In the genomic region with DNA sequence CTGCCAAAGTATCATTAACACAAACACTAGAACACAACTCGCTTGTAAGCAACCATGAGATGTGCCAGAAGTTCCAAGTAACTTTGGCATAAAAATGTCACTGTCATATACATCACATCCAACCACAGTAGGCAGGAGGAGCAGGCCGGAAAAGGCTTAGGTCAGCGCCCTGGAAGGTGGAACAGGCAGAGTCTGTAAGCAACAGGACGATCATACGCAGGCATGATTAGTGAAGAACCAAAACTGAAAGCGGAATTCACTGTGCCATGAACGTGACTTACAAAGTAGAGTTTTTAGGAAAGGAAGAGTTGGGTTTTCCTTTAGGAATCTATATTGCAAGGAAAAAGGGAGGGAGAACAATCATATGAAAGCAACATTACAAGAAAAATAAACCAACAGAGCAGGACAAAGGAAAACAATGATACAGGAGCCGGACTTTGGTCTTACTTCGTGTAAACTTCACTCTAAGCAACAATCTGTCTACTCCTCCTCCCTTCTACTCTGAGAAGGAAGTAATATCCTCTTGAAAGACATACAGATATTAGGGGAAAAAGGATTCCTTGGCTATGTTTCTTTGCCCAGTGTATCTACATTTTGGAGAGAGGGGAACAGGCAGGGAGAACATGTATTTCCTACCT, we compare ENCODE assay signal across 8 cellular contexts. TPM values are rescaled to one million over a fixed set of nuclear protein-coding genes. Genes with fewer than 3 reads are reported as not detected.
A peak's percentile ranks its signal among the peaks of the same experiment; 100 is the strongest.
DNase-seq lines count a peak whose midpoint lies in the region; ATAC-seq and TF ChIP-seq lines count a peak whose summit lies in the region.

No MANE protein-coding gene starts in this region.

- no peaks in the 10 kb centered on the region for H3K27me3 Mint-ChIP-seq in CD8-positive, alpha-beta T cell (ENCODE audit: low read depth)
- no peaks in the 10 kb centered on the region for H3K27me3 Mint-ChIP-seq in progenitor cell of endocrine pancreas

- TF ChIP-seq POLR2A in heart left ventricle (IDR thresholded peaks at IDR 0.05), result no peak

- no peak for ATAC-seq in CD8-positive, alpha-beta T cell
- peak; percentile 71 to 87 (median 80) for ATAC-seq in heart left ventricle
- ATAC-seq in GM21381 (IDR thresholded peaks at IDR 0.05; ENCODE audit: unreplicated experiment), result no peak
- no peak for ATAC-seq in HG02870 (IDR thresholded peaks at IDR 0.05; ENCODE audit: unreplicated experiment)
- ATAC-seq in HG03095 (IDR thresholded peaks at IDR 0.05; ENCODE audit: unreplicated experiment), result no peak

- no peak overlapping the region for H3K4me3 ChIP-seq in CD8-positive, alpha-beta T cell (ENCODE audit: low read depth, low read length)
- H3K4me3 ChIP-seq in heart left ventricle, result peak overlapping the region in 8 of 12 donors; percentile 8 to 35 (median 18)

- H3K27me3 ChIP-seq in CD8-positive, alpha-beta T cell (ENCODE audit: insufficient read depth, low read length), result no peaks in the 10 kb centered on the region
- no peaks in the 10 kb centered on the region for H3K27me3 ChIP-seq in heart left ventricle

- peaks cover 30% of the 10 kb centered on the region for H3K4me1 Mint-ChIP-seq in CD8-positive, alpha-beta T cell (ENCODE audit: low read depth)
- H3K4me1 Mint-ChIP-seq in progenitor cell of endocrine pancreas (ENCODE audit: low read depth), result peaks cover 31% of the 10 kb centered on the region

- H3K9me3 ChIP-seq in CD8-positive, alpha-beta T cell (ENCODE audit: low read length), result no peaks in the 10 kb centered on the region
- H3K9me3 ChIP-seq in heart left ventricle, result no peaks in the 10 kb centered on the region

- no peaks in the 10 kb centered on the region for H3K9me3 Mint-ChIP-seq in CD8-positive, alpha-beta T cell
- peaks cover 3% of the 10 kb centered on the region for H3K9me3 Mint-ChIP-seq in progenitor cell of endocrine pancreas (ENCODE audit: low read depth)

- no peak overlapping the region for H3K27ac ChIP-seq in CD8-positive, alpha-beta T cell (ENCODE audit: low read depth, low read length)
- H3K27ac ChIP-seq in heart left ventricle, result peak overlapping the region in 11 of 12 donors; percentile 45 to 87 (median 58)

- 24 to 37% (median 27%) methylated on average over 9 of the region's 9 CpGs for WGBS in heart left ventricle, 4 donors

- H3K27ac Mint-ChIP-seq in CD8-positive, alpha-beta T cell, result peak overlapping the region; percentile 83
- H3K27ac Mint-ChIP-seq in progenitor cell of endocrine pancreas, result peak overlapping the region; percentile 85

- no peak for DNase-seq in CD8-positive, alpha-beta T cell
- DNase-seq in activated effector memory CD4-positive, alpha-beta T cell treated with Interleukin-2 at 50 U/mL for 16 hours, result peak; percentile 18
- DNase-seq in heart left ventricle (peak in 2 of 5 donors; percentile 32 to 37), progenitor cell of endocrine pancreas (ENCODE audit: low spot score, unreplicated experiment) (no peak), A172 (ENCODE audit: low spot score) (no peak)

- peaks cover 73% of the 10 kb centered on the region for H3K36me3 Mint-ChIP-seq in CD8-positive, alpha-beta T cell
- peaks cover 45% of the 10 kb centered on the region for H3K36me3 Mint-ChIP-seq in progenitor cell of endocrine pancreas (ENCODE audit: insufficient read depth)

- peak overlapping the region; percentile 68 for H3K4me3 Mint-ChIP-seq in CD8-positive, alpha-beta T cell
- H3K4me3 Mint-ChIP-seq in progenitor cell of endocrine pancreas (ENCODE audit: low read depth), result no peak overlapping the region

- POLR2A ChIA-PET in CD8-positive, alpha-beta T cell (lab: Charles Lee), result no interaction called here

- TF ChIP-seq CTCF in CD8-positive, alpha-beta T cell (IDR thresholded peaks at IDR 0.05), result no peak
- no peak for TF ChIP-seq CTCF in heart left ventricle (IDR thresholded peaks at IDR 0.05)
- TF ChIP-seq CTCF in progenitor cell of endocrine pancreas (IDR thresholded peaks at IDR 0.05; ENCODE audit: unreplicated experiment), result no peak

- peaks cover 8% of the 10 kb centered on the region for H3K4me1 ChIP-seq in CD8-positive, alpha-beta T cell (ENCODE audit: insufficient read depth, low read length)
- peaks cover 0 to 35% (median 24%) of the 10 kb centered on the region in 12 donors for H3K4me1 ChIP-seq in heart left ventricle

- CTCF ChIA-PET in CD8-positive, alpha-beta T cell (lab: Charles Lee), result interaction anchor here (1.0 kb wide), 1 partner anchor 18 kb away, joined by 3 read pairs; no protein-coding TSS in a partner anchor

- peaks cover 36% of the 10 kb centered on the region for H3K36me3 ChIP-seq in CD8-positive, alpha-beta T cell (ENCODE audit: insufficient read depth, low read length)
- peaks cover 0 to 96% (median 73%) of the 10 kb centered on the region in 9 donors for H3K36me3 ChIP-seq in heart left ventricle

- intact Hi-C loops in CD8-positive, alpha-beta T cell (cut with DNase I, micrococcal nuclease), result no loop called here
- intact Hi-C loops in heart left ventricle (cut with DNase I), result no loop called here

RNA-seq across cellular contexts. Expression of a gene that starts 52.2 kb away (rescaled TPM):
- total RNA-seq in CD8-positive, alpha-beta T cell, result 100 to 1,000 TPM; 125 to 134 TPM
- 1,000 to 10,000 TPM in 1 of 9 donors, 100 to 1,000 TPM in 8; 562 to 1,150 (median 618) TPM for total RNA-seq in heart left ventricle
- polyA plus RNA-seq in heart left ventricle, result 100 to 1,000 TPM; 401 to 774 TPM
- 951 and 984 TPM in 2 replicates for total RNA-seq in progenitor cell of endocrine pancreas
- 705 and 754 TPM in 2 replicates for total RNA-seq in A172 (2014; rRNA removed; shearing (Covaris generic))

Comparison
In these comparisons a context has a peak if more than half of its experiments do, and no peak if none do; other contexts are left out.
1. ATAC-seq: peak in heart left ventricle (4 of 4); none in CD8-positive, alpha-beta T cell (single experiment), GM21381 (single experiment), HG02870 (single experiment) and HG03095 (single experiment).